15 cellular contexts compared by ENCODE assay signal in the genomic region with DNA sequence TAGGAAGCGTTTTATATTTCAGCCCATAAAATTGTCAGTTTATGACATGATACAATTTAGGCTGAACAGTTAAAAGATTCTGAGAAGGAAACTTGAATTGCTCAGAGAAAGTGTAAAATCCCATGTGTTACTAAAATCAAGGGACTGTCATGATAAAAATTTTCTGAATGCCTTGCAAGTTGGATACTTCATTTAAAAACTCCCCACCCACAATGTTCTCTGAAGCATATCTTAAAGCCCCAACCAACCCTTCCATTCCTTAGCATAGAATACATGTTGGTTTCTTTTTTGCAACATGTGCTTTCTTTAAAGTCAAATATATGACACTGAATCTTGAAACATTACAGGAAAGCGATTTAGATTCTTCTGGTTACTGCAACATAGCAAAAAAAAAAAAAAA.
DNase-seq lines count a peak whose midpoint lies in the region; ATAC-seq and TF ChIP-seq lines count a peak whose summit lies in the region.
"Had no signal": no experiment of that assay in that cellular context is flagged by ENCODE, and none has a peak within 500 bp of the region (broad histone marks: within the 10 kb centered on the region; RNA-seq: fewer than 3 reads in every experiment).

No MANE protein-coding gene starts in this region.

- H3K4me1 ChIP-seq in BE2C = no peaks in the 10 kb centered on the region
- H3K4me1 ChIP-seq: gastrocnemius medialis, testis had no signal

- H3K36me3 ChIP-seq in BE2C = no peaks in the 10 kb centered on the region
- H3K36me3 ChIP-seq: gastrocnemius medialis had no signal

- no peaks in the 10 kb centered on the region for H3K27me3 Mint-ChIP-seq in activated CD8-positive, alpha-beta T cell treated with anti-CD3 and anti-CD28 coated beads for 36 hours

- POLR2A ChIA-PET in activated CD8-positive, alpha-beta T cell treated with anti-CD3 and anti-CD28 coated beads for 36 hours (lab: Charles Lee) = interaction anchor here (1.8 to 6.7 kb wide), 6 partner anchors 11 to 63 kb away, joined by 6 to 179 read pairs (median 86); no protein-coding TSS in a partner anchor

- peaks cover 5% of the 10 kb centered on the region for H3K9me3 Mint-ChIP-seq in activated CD8-positive, alpha-beta T cell treated with anti-CD3 and anti-CD28 coated beads for 36 hours
- H3K9me3 Mint-ChIP-seq: dendritic cell treated with granulocyte-macrophage colony-stimulating factor and Interleukin-4, amounts not matched to agents 40 ng/mL and 50 ng/mL, for 4 days had no signal

- no peak overlapping the region for H3K4me3 ChIP-seq in BE2C (ENCODE audit: low read depth, low read length)
- H3K4me3 ChIP-seq: gastrocnemius medialis, testis had no signal

- H3K9me3 ChIP-seq in BE2C = no peaks in the 10 kb centered on the region
- H3K9me3 ChIP-seq: gastrocnemius medialis, testis had no signal

- intact Hi-C loops in activated CD8-positive, alpha-beta T cell treated with anti-CD3 and anti-CD28 coated beads for 36 hours (cut with micrococcal nuclease) = no loop called here

- H3K27me3 ChIP-seq in BE2C = no peaks in the 10 kb centered on the region
- H3K27me3 ChIP-seq: gastrocnemius medialis, testis had no signal

- H3K36me3 Mint-ChIP-seq in activated CD8-positive, alpha-beta T cell treated with anti-CD3 and anti-CD28 coated beads for 36 hours (ENCODE audit: low read depth) = peaks cover 46% of the 10 kb centered on the region

- peak; percentile 53 for ATAC-seq in HG02884 (IDR thresholded peaks at IDR 0.05; ENCODE audit: unreplicated experiment)
- ATAC-seq in activated CD8-positive, alpha-beta T cell treated with anti-CD3 and anti-CD28 coated beads for 36 hours = peak; percentile 78
- ATAC-seq: gastrocnemius medialis had no signal

- H3K4me3 Mint-ChIP-seq in activated CD8-positive, alpha-beta T cell treated with anti-CD3 and anti-CD28 coated beads for 36 hours = peak overlapping the region; percentile 54
- H3K4me3 Mint-ChIP-seq: dendritic cell treated with granulocyte-macrophage colony-stimulating factor and Interleukin-4, amounts not matched to agents 40 ng/mL and 50 ng/mL, for 4 days had no signal

- CTCF ChIA-PET in activated CD8-positive, alpha-beta T cell treated with anti-CD3 and anti-CD28 coated beads for 36 hours (lab: Charles Lee) = interaction anchor here (0.6 to 3.5 kb wide), 3 partner anchors 52 to 88 kb away, joined by 3 to 20 read pairs (median 6); no protein-coding TSS in a partner anchor

- peak; percentile 21 for TF ChIP-seq POLR2A in GM15510 (IDR thresholded peaks at IDR 0.05; ENCODE audit: borderline replicate concordance, extremely low read depth, insufficient read length)
- peak; percentile 34 for TF ChIP-seq POLR2A in GM19099 (IDR thresholded peaks at IDR 0.05; ENCODE audit: extremely low read depth, insufficient read length, low read depth)

- peak overlapping the region; percentile 89 for H3K27ac Mint-ChIP-seq in activated CD8-positive, alpha-beta T cell treated with anti-CD3 and anti-CD28 coated beads for 36 hours
- H3K27ac Mint-ChIP-seq: dendritic cell treated with granulocyte-macrophage colony-stimulating factor and Interleukin-4, amounts not matched to agents 40 ng/mL and 50 ng/mL, for 4 days had no signal

- no peak for DNase-seq in activated CD8-positive, alpha-beta T cell treated with anti-CD3 and anti-CD28 coated beads for 36 hours
- DNase-seq in cerebellar cortex (ENCODE audit: low spot score) (no peak), BE2C (no peak), COLO668 (lab: John Stamatoyannopoulos, UW; ENCODE audit: unreplicated experiment) (no peak), C1 segment of cervical spinal cord (lab: John Stamatoyannopoulos, UW) (no peak)
- DNase-seq: COR-L47; gastrocnemius medialis; NCI-H1105 treated with DMSO at 0.1 percent for 48 hours; stimulated activated CD4-positive, alpha-beta T cell treated with anti-CD3 and anti-CD28 coated beads, Interleukin-2, amount 100 ng/mL, for 48 hours; T-helper 9 cell; testis had no signal

- no peak for TF ChIP-seq CTCF in activated CD8-positive, alpha-beta T cell treated with anti-CD3 and anti-CD28 coated beads for 36 hours (IDR thresholded peaks at IDR 0.05)
- TF ChIP-seq CTCF in BE2C (IDR thresholded peaks at IDR 0.05; ENCODE audit: low read depth, low read length) = no peak

- H3K4me1 Mint-ChIP-seq in activated CD8-positive, alpha-beta T cell treated with anti-CD3 and anti-CD28 coated beads for 36 hours (ENCODE audit: low read depth) = peaks cover 66% of the 10 kb centered on the region
